In genomic region chrX:48466696-48467095, GRCh38 we compare ENCODE assay signal across 13 cellular contexts. TPM values are rescaled to one million over a fixed set of nuclear protein-coding genes. Genes with fewer than 3 reads are reported as not detected.
A peak's percentile ranks its signal among the peaks of the same experiment; 100 is the strongest.
DNase-seq lines count a peak whose midpoint lies in the region; ATAC-seq and TF ChIP-seq lines count a peak whose summit lies in the region.
"Had no signal": no experiment of that assay in that cellular context is flagged by ENCODE, and none has a peak within 500 bp of the region (broad histone marks: within the 10 kb centered on the region; RNA-seq: fewer than 3 reads in every experiment).

No MANE protein-coding gene starts in this region.

- ATAC-seq in CD4-positive, CD25-positive, alpha-beta regulatory T cell (ENCODE audit: low read depth in 2 of 2), result no peak
- no peak for ATAC-seq in activated naive CD8-positive, alpha-beta T cell treated with anti-CD3 and anti-CD28 coated beads, Interleukin-2, amount 10 ng/mL, durations not matched to agents 7 days and 5 days (ENCODE audit: low read depth)
- ATAC-seq in right cardiac atrium, result no peak
- ATAC-seq in GM18505 (IDR thresholded peaks at IDR 0.05; ENCODE audit: unreplicated experiment), result no peak
- ATAC-seq: left lobe of liver had no signal

- intact Hi-C loops in right cardiac atrium (cut with DNase I), result no loop called here

- TF ChIP-seq POLR2A in GM18505 (IDR thresholded peaks at IDR 0.05; ENCODE audit: borderline replicate concordance, extremely low read depth, insufficient read depth, insufficient read length), result no peak

- no peaks in the 10 kb centered on the region for H3K27me3 ChIP-seq in CD4-positive, CD25-positive, alpha-beta regulatory T cell (ENCODE audit: control insufficient read depth, insufficient read depth, low read length)
- no peaks in the 10 kb centered on the region for H3K27me3 ChIP-seq in right cardiac atrium (ENCODE audit: control insufficient read depth, insufficient read depth)

- no peaks in the 10 kb centered on the region for H3K9me3 Mint-ChIP-seq in CD4-positive, CD25-positive, alpha-beta regulatory T cell
- no peaks in the 10 kb centered on the region for H3K9me3 Mint-ChIP-seq in activated naive CD8-positive, alpha-beta T cell treated with anti-CD3 and anti-CD28 coated beads, Interleukin-2, amount 10 ng/mL, durations not matched to agents 7 days and 5 days
- peaks cover 73% of the 10 kb centered on the region for H3K9me3 Mint-ChIP-seq in nephron progenitor cell

- no peaks in the 10 kb centered on the region for H3K9me3 ChIP-seq in CD4-positive, CD25-positive, alpha-beta regulatory T cell (ENCODE audit: control insufficient read depth in 2 of 2, low read length in 2 of 2)
- no peaks in the 10 kb centered on the region for H3K9me3 ChIP-seq in right cardiac atrium (ENCODE audit: control insufficient read depth, low read length)

- H3K4me3 Mint-ChIP-seq in CD4-positive, CD25-positive, alpha-beta regulatory T cell, result peak overlapping the region; percentile 2 to 73 (median 38)
- H3K4me3 Mint-ChIP-seq in activated naive CD8-positive, alpha-beta T cell treated with anti-CD3 and anti-CD28 coated beads, Interleukin-2, amount 10 ng/mL, durations not matched to agents 7 days and 5 days, result peak overlapping the region; percentile 95
- H3K4me3 Mint-ChIP-seq in nephron progenitor cell, result peak overlapping the region; percentile 52

- POLR2A ChIA-PET in activated naive CD8-positive, alpha-beta T cell treated with anti-CD3 and anti-CD28 coated beads, Interleukin-2, amount 10 ng/mL, durations not matched to agents 7 days and 5 days (lab: Charles Lee), result no interaction called here

- H3K27ac ChIP-seq in CD4-positive, CD25-positive, alpha-beta regulatory T cell (ENCODE audit: insufficient read depth, low read length, poor library complexity, severe bottlenecking), result no peak overlapping the region
- H3K27ac ChIP-seq in right cardiac atrium (ENCODE audit: low read length), result no peak overlapping the region

- H3K36me3 ChIP-seq in CD4-positive, CD25-positive, alpha-beta regulatory T cell (ENCODE audit: control insufficient read depth, insufficient read depth, low read length), result peaks cover 4% of the 10 kb centered on the region

- H3K4me1 Mint-ChIP-seq in CD4-positive, CD25-positive, alpha-beta regulatory T cell, result peaks cover 5 to 40% (median 17%) of the 10 kb centered on the region in 4 donors
- H3K4me1 Mint-ChIP-seq in activated naive CD8-positive, alpha-beta T cell treated with anti-CD3 and anti-CD28 coated beads, Interleukin-2, amount 10 ng/mL, durations not matched to agents 7 days and 5 days, result peaks cover 31% of the 10 kb centered on the region
- H3K4me1 Mint-ChIP-seq in nephron progenitor cell, result peaks cover 38% of the 10 kb centered on the region

- TF ChIP-seq CTCF in nephron progenitor cell (IDR thresholded peaks at IDR 0.05), result no peak

- no peak overlapping the region for H3K27ac Mint-ChIP-seq in CD4-positive, CD25-positive, alpha-beta regulatory T cell
- H3K27ac Mint-ChIP-seq in activated naive CD8-positive, alpha-beta T cell treated with anti-CD3 and anti-CD28 coated beads, Interleukin-2, amount 10 ng/mL, durations not matched to agents 7 days and 5 days, result peak overlapping the region; percentile 59
- H3K27ac Mint-ChIP-seq in nephron progenitor cell, result no peak overlapping the region

- H3K27me3 Mint-ChIP-seq in CD4-positive, CD25-positive, alpha-beta regulatory T cell, result no peaks in the 10 kb centered on the region
- H3K27me3 Mint-ChIP-seq in activated naive CD8-positive, alpha-beta T cell treated with anti-CD3 and anti-CD28 coated beads, Interleukin-2, amount 10 ng/mL, durations not matched to agents 7 days and 5 days, result no peaks in the 10 kb centered on the region
- peaks cover 38% of the 10 kb centered on the region for H3K27me3 Mint-ChIP-seq in nephron progenitor cell (ENCODE audit: low read depth, poor library complexity)

- WGBS in right cardiac atrium, result 87% methylated on average over 10 of the region's 10 CpGs

- H3K4me1 ChIP-seq in CD4-positive, CD25-positive, alpha-beta regulatory T cell (ENCODE audit: control insufficient read depth, insufficient read depth, low read length, poor library complexity, severe bottlenecking), result peaks cover 25% of the 10 kb centered on the region
- no peaks in the 10 kb centered on the region for H3K4me1 ChIP-seq in right cardiac atrium (ENCODE audit: control insufficient read depth, insufficient read depth, low read length)

- DNase-seq in CD4-positive, CD25-positive, alpha-beta regulatory T cell, result peak in 1 of 3 donors; percentile 21
- DNase-seq in NAMALWA (ENCODE audit: low spot score) (peak; percentile 23), nephron progenitor cell (peak; percentile 20), right cardiac atrium (no peak), DMS79 (lab: John Stamatoyannopoulos, UW) (no peak), GDM1 (lab: John Stamatoyannopoulos, UW) (no peak)
- DNase-seq in activated naive CD8-positive, alpha-beta T cell treated with anti-CD3 and anti-CD28 coated beads, Interleukin-2, amount 10 ng/mL, durations not matched to agents 7 days and 5 days, result peak; percentile 35
- DNase-seq: GOT3, NCI-H1092 treated with DMSO at 0.1 percent for 48 hours, T-helper 9 cell had no signal

- no peak overlapping the region for H3K4me3 ChIP-seq in CD4-positive, CD25-positive, alpha-beta regulatory T cell (ENCODE audit: low read depth, low read length)
- H3K4me3 ChIP-seq in right cardiac atrium (ENCODE audit: low read length), result no peak overlapping the region

- H3K36me3 Mint-ChIP-seq in CD4-positive, CD25-positive, alpha-beta regulatory T cell, result peaks cover 11% of the 10 kb centered on the region
- H3K36me3 Mint-ChIP-seq in activated naive CD8-positive, alpha-beta T cell treated with anti-CD3 and anti-CD28 coated beads, Interleukin-2, amount 10 ng/mL, durations not matched to agents 7 days and 5 days, result peaks cover 27% of the 10 kb centered on the region
- H3K36me3 Mint-ChIP-seq in nephron progenitor cell (ENCODE audit: low read depth), result no peaks in the 10 kb centered on the region

RNA-seq across cellular contexts. Expression of gene SLC38A5, which starts 3.4 kb away (rescaled TPM):
- total RNA-seq in CD4-positive, CD25-positive, alpha-beta regulatory T cell, result 23.3 TPM
- polyA plus RNA-seq in CD4-positive, CD25-positive, alpha-beta regulatory T cell, result 10 to 100 TPM; 12.9 to 23.7 (median 19.3) TPM
- total RNA-seq in activated naive CD8-positive, alpha-beta T cell treated with anti-CD3 and anti-CD28 coated beads, Interleukin-2, amount 10 ng/mL, durations not matched to agents 7 days and 5 days, result 10 to 100 TPM; 58.8 to 62.6 TPM
- total RNA-seq in right cardiac atrium, result 1 to 10 TPM in 3 of 4 donors, under 1 TPM in 1; 0.41 to 6.5 (median 3.7) TPM
- polyA plus RNA-seq in right cardiac atrium, result 3.0 TPM

RNA-seq across cellular contexts. Expression of gene FTSJ1, which starts 9.3 kb away (rescaled TPM):
- total RNA-seq in CD4-positive, CD25-positive, alpha-beta regulatory T cell, result 64.5 TPM
- polyA plus RNA-seq in CD4-positive, CD25-positive, alpha-beta regulatory T cell, result 10 to 100 TPM; 57.9 to 73.1 (median 64.4) TPM
- 10 to 100 TPM; 56.2 to 59.2 TPM for total RNA-seq in activated naive CD8-positive, alpha-beta T cell treated with anti-CD3 and anti-CD28 coated beads, Interleukin-2, amount 10 ng/mL, durations not matched to agents 7 days and 5 days
- total RNA-seq in right cardiac atrium, result 10 to 100 TPM; 19.9 to 25.5 (median 21.8) TPM
- 20.0 TPM for polyA plus RNA-seq in right cardiac atrium

RNA-seq across cellular contexts. Expression of gene PORCN, which starts 42.1 kb away (rescaled TPM):
- 18.5 TPM for total RNA-seq in CD4-positive, CD25-positive, alpha-beta regulatory T cell
- 10 to 100 TPM in 1 of 4 donors, 1 to 10 TPM in 3; 8.1 to 11.9 (median 9.4) TPM for polyA plus RNA-seq in CD4-positive, CD25-positive, alpha-beta regulatory T cell
- 10 to 100 TPM; 23.9 to 24.1 TPM for total RNA-seq in activated naive CD8-positive, alpha-beta T cell treated with anti-CD3 and anti-CD28 coated beads, Interleukin-2, amount 10 ng/mL, durations not matched to agents 7 days and 5 days
- total RNA-seq in right cardiac atrium, result 10 to 100 TPM; 16.1 to 22.3 (median 19.8) TPM
- 14.0 TPM for polyA plus RNA-seq in right cardiac atrium

RNA-seq across cellular contexts. Expression of gene EBP, which starts 54.9 kb away (rescaled TPM):
- 56.8 TPM for total RNA-seq in CD4-positive, CD25-positive, alpha-beta regulatory T cell
- polyA plus RNA-seq in CD4-positive, CD25-positive, alpha-beta regulatory T cell, result 100 to 1,000 TPM in 3 of 4 donors, 10 to 100 TPM in 1; 88.4 to 126 (median 109) TPM
- 100 to 1,000 TPM; 200 to 214 TPM for total RNA-seq in activated naive CD8-positive, alpha-beta T cell treated with anti-CD3 and anti-CD28 coated beads, Interleukin-2, amount 10 ng/mL, durations not matched to agents 7 days and 5 days
- total RNA-seq in right cardiac atrium, result 10 to 100 TPM; 74.8 to 93.4 (median 83.0) TPM
- 118 TPM for polyA plus RNA-seq in right cardiac atrium

RNA-seq across cellular contexts. Expression of gene SSX4B, which starts 54.9 kb away (rescaled TPM):
- total RNA-seq in CD4-positive, CD25-positive, alpha-beta regulatory T cell, result not detected
- polyA plus RNA-seq in CD4-positive, CD25-positive, alpha-beta regulatory T cell, result not detected
- not detected for total RNA-seq in activated naive CD8-positive, alpha-beta T cell treated with anti-CD3 and anti-CD28 coated beads, Interleukin-2, amount 10 ng/mL, durations not matched to agents 7 days and 5 days
- total RNA-seq in right cardiac atrium, result not detected
- not detected for polyA plus RNA-seq in right cardiac atrium
- total RNA-seq: dermis microvascular lymphatic vessel endothelial cell, left lobe of liver had no signal

Comparison
In these comparisons a context has a peak if more than half of its experiments do, and no peak if none do; other contexts are left out.
1. DNase-seq: peak in NAMALWA (single experiment), activated naive CD8-positive, alpha-beta T cell treated with anti-CD3 and anti-CD28 coated beads, Interleukin-2, amount 10 ng/mL, durations not matched to agents 7 days and 5 days (single experiment) and nephron progenitor cell (single experiment); none in right cardiac atrium (0 of 3), DMS79 (single experiment) and GDM1 (single experiment).
2. H3K4me3 Mint-ChIP-seq: peak in every context shown above with its lines; median percentile 95 in activated naive CD8-positive, alpha-beta T cell treated with anti-CD3 and anti-CD28 coated beads, Interleukin-2, amount 10 ng/mL, durations not matched to agents 7 days and 5 days; 52 in nephron progenitor cell; 38 in CD4-positive, CD25-positive, alpha-beta regulatory T cell.